Comparison of ENCODE assay signal across 11 cellular contexts in the genomic region with DNA sequence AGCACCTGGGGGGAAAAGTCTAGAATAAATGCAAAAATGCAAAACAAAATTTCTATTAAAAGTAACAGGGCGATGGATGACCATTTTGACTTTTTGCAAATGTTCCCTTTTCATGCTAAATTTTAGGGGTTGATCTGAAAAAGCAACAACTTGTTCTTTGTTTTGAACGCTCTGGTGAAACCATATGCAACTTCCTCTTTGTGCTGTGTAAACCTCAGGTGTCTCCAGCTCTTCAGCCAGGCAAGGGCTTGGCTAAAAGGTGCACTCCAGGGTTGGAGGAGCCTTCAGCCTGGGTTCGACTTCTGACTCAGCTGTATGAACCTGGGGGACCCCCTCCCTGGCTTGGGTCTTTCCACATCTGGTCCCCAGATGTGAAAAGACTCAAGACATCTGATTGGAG. TPM values are rescaled to one million over a fixed set of nuclear protein-coding genes. Genes with fewer than 3 reads are reported as not detected.
DNase-seq lines count a peak whose midpoint lies in the region; ATAC-seq, FAIRE-seq and TF ChIP-seq lines count a peak whose summit lies in the region.
"Had no signal": no experiment of that assay in that cellular context is flagged by ENCODE, and none has a peak within 500 bp of the region (broad histone marks: within the 10 kb centered on the region; RNA-seq: fewer than 3 reads in every experiment).

No MANE protein-coding gene starts in this region.

- peaks cover 24 to 90% (median 52%) of the 10 kb centered on the region in 3 donors for H3K36me3 Mint-ChIP-seq in immature natural killer cell

- TF ChIP-seq POLR2A in GM12892 (IDR thresholded peaks at IDR 0.05; ENCODE audit: low read depth, low read length), result 0 out of 2 replicates have a peak, but pooled peaks have one; percentile 11
- TF ChIP-seq POLR2A in erythroblast (IDR thresholded peaks at IDR 0.05; ENCODE audit: low read length), result no peak

- DNase-seq in GM12892 (ENCODE audit: insufficient read length) (no peak), immature natural killer cell (no peak), OCI-M1 (lab: John Stamatoyannopoulos, UW) (no peak), erythroblast (lab: John Stamatoyannopoulos, UW) (no peak), inferior parietal cortex (ENCODE audit: extremely low spot score) (no peak)
- no peak for DNase-seq in NK-92 treated with Interleukin-12 subunit alpha and Interleukin-12 subunit beta, amount 100 ng/mL, for 24 hours (lab: John Stamatoyannopoulos, UW)
- DNase-seq: cortex of kidney, EL, thyroid gland had no signal

- peak overlapping the region; percentile 1 to 64 (median 37) for H3K4me3 Mint-ChIP-seq in immature natural killer cell

- ATAC-seq in GM21423 (IDR thresholded peaks at IDR 0.05; ENCODE audit: unreplicated experiment) (peak; percentile 54), HG03558 (IDR thresholded peaks at IDR 0.05; ENCODE audit: extremely low read depth, unreplicated experiment) (peak; percentile 45)

- H3K27me3 Mint-ChIP-seq in immature natural killer cell (ENCODE audit: low read depth in 3 of 3), result peaks cover 0 to 3% (median 2%) of the 10 kb centered on the region in 3 donors

- peak; percentile 58 for FAIRE-seq in GM12892 (lab: Jason Lieb, UNC)

- peaks cover 67 to 96% of the 10 kb centered on the region in 2 donors for H3K4me1 Mint-ChIP-seq in immature natural killer cell

- H3K9me3 Mint-ChIP-seq in immature natural killer cell, result no peaks in the 10 kb centered on the region

- peak overlapping the region; percentile 6 to 85 (median 66) for H3K27ac Mint-ChIP-seq in immature natural killer cell

RNA-seq across cellular contexts. Expression of gene IRF8, which starts 9.5 kb away (rescaled TPM):
- 139 TPM for polyA plus RNA-seq in GM12892 (2012; ENCODE audit: missing spikeins)
- 10 to 100 TPM; 69.7 to 92.8 (median 73.6) TPM for polyA plus RNA-seq in immature natural killer cell
